Comparison of ENCODE assay signal across 9 cellular contexts in genomic region chr6:91276315-91276714, GRCh38.
DNase-seq lines count a peak whose midpoint lies in the region; ATAC-seq, FAIRE-seq and TF ChIP-seq lines count a peak whose summit lies in the region.
"Had no signal": no experiment of that assay in that cellular context is flagged by ENCODE, and none has a peak within 500 bp of the region (broad histone marks: within the 10 kb centered on the region; RNA-seq: fewer than 3 reads in every experiment).

No MANE protein-coding gene starts in this region.

- no peaks in the 10 kb centered on the region for H3K79me2 ChIP-seq in GM12878 (ENCODE audit: control insufficient read depth, insufficient read depth, low read length)

- H3K9me3 ChIP-seq in GM12878 (replicated peaks; ENCODE audit: control insufficient read depth, insufficient read depth, low read length): no peaks in the 10 kb centered on the region; the same call in 2 of the 3 replicates

- H3K27me3 ChIP-seq in GM12878 (replicated peaks in 1 of 2; ENCODE audit: control insufficient read depth in 2 of 2, insufficient read depth in 2 of 2, low read length in 1 of 2): no peaks in the 10 kb centered on the region

- no peak for FAIRE-seq in GM12878 (lab: Jason Lieb, UNC)
- FAIRE-seq: colon had no signal

- no peak overlapping the region for H3K9ac ChIP-seq in GM12878 (ENCODE audit: control insufficient read depth, insufficient read depth, low read length)

- no peak overlapping the region for H3K4me3 ChIP-seq in GM12878

- no peak overlapping the region for H2AFZ ChIP-seq in GM12878 (ENCODE audit: control insufficient read depth, low read depth, low read length)

- 18% methylated on average over 2 of the region's 2 CpGs for WGBS in GM12878 (ENCODE audit: insufficient coverage, insufficient replicate concordance, low lambda C conversion rate, missing lambda C conversion rate)

- peak; percentile 78 for ATAC-seq in GM19043 (IDR thresholded peaks at IDR 0.05; ENCODE audit: low read depth, unreplicated experiment)
- peak; percentile 86 for ATAC-seq in GM12878

- SMC1A ChIA-PET in GM12878 (lab: Charles Lee; ENCODE audit: uncharacterized antibody, unreplicated experiment): interaction anchor here (0.5 to 2.1 kb wide), 5 partner anchors 137 to 455 kb away, joined by 3 to 9 read pairs (median 3); no protein-coding TSS in a partner anchor

- POLR2A ChIA-PET in GM12878 (lab: Charles Lee): no interaction called here

- no peak overlapping the region for H3K27ac ChIP-seq in GM12878 (ENCODE audit: control insufficient read depth, insufficient read depth)

- RAD21 ChIA-PET in GM12878 (lab: Charles Lee; ENCODE audit: unreplicated experiment): interaction anchor here (0.8 to 1.5 kb wide), 2 partner anchors 193 to 336 kb away, joined by 3 to 4 read pairs; no protein-coding TSS in a partner anchor

- no peak for TF ChIP-seq EP300 in GM12878 (IDR thresholded peaks at IDR 0.05; ENCODE audit: borderline replicate concordance in 1 of 2, control insufficient read depth in 1 of 2, low read depth in 2 of 2, low read length in 2 of 2)

- no peak for TF ChIP-seq POLR2A in GM12878 (IDR thresholded peaks at IDR 0.05; ENCODE audit: low read depth, low read length)

- H3K36me3 ChIP-seq in GM12878 (ENCODE audit: control insufficient read depth in 2 of 2, insufficient read depth in 2 of 2, low read length in 1 of 2): no peaks in the 10 kb centered on the region

- H3K4me2 ChIP-seq in GM12878 (ENCODE audit: control insufficient read depth, insufficient read depth): no peak overlapping the region

- H4K20me1 ChIP-seq in GM12878 (ENCODE audit: control insufficient read depth, insufficient read depth): no peaks in the 10 kb centered on the region

- DNase-seq in AG08396 (ENCODE audit: low spot score) (peak; percentile 11), GM12878 (ENCODE audit: low read depth, low spot score) (no peak), AG08395 (ENCODE audit: low spot score) (no peak), cerebellum (ENCODE audit: low spot score) (no peak)
- no peak for DNase-seq in activated CD4-positive, alpha-beta T cell treated with anti-CD3 and anti-CD28 coated beads for 1 hour
- DNase-seq in stimulated activated CD4-positive, alpha-beta T cell treated with anti-CD3 and anti-CD28 coated beads, Interleukin-15, amount 100 ng/mL, for 24 hours: no peak

- BruUV-seq in GM12878 (replicated peaks; lab: Mats Ljungman, UMichigan): no TSS peak

- no peaks in the 10 kb centered on the region for H3K4me1 ChIP-seq in GM12878 (ENCODE audit: control insufficient read depth, insufficient read depth, low read length)

- TF ChIP-seq RAD21 in GM12878 (IDR thresholded peaks at IDR 0.05; ENCODE audit: insufficient read depth, low read depth, low read length): peak; percentile 36; the same call in 1 of the 2 replicates

- intact Hi-C loops in GM12878 (cut with micrococcal nuclease; ENCODE audit: unreplicated experiment): loop anchor here (5.0 kb wide), 2 partner anchors 334 to 1366 kb away; no protein-coding TSS in a partner anchor

- CTCF ChIA-PET in GM12878 (lab: Yijun Ruan, JAX): interaction anchor here (0.6 to 1.6 kb wide), 11 partner anchors 10 to 1304 kb away, joined by 3 to 10 read pairs (median 4); no protein-coding TSS in a partner anchor

- peak; percentile 60 for TF ChIP-seq CTCF in LNCAP (IDR thresholded peaks at IDR 0.05)
- TF ChIP-seq CTCF in GM12878 (IDR thresholded peaks at IDR 0.05 in 2 of 3, conservative IDR thresholded peaks at IDR 0.05 in 1 of 3; ENCODE audit: control insufficient read depth in 2 of 3, extremely low read depth in 1 of 3, insufficient read depth in 1 of 3, low read depth in 3 of 3, low read length in 3 of 3): peak in 2 of 3 experiments; percentile 33 to 47; a peak in 4 of 6 replicates

- in situ Hi-C loops in GM12878 (cut with MboI): no loop called here

TF ChIP-seq in GM12878, 131 proteins besides CTCF, POLR2A, EP300 and RAD21:
- TF ChIP-seq LARP7 (IDR thresholded peaks at IDR 0.05) (no peak), TARDBP (IDR thresholded peaks at IDR 0.05; ENCODE audit: borderline replicate concordance) (no peak), PAX5 (IDR thresholded peaks at IDR 0.05; ENCODE audit: borderline replicate concordance, low read depth, low read length) (no peak), RBBP5 (conservative IDR thresholded peaks at IDR 0.05) (no peak), FOS (IDR thresholded peaks at IDR 0.05; ENCODE audit: borderline replicate concordance, extremely low read depth, insufficient read length) (no peak), EED (IDR thresholded peaks at IDR 0.05; ENCODE audit: low read depth) (no peak), ZSCAN29 (IDR thresholded peaks at IDR 0.05) (no peak), CEBPB (IDR thresholded peaks at IDR 0.05; ENCODE audit: borderline replicate concordance in 1 of 2, low read depth in 2 of 2, low read length in 2 of 2) (no peak), E2F8 (IDR thresholded peaks at IDR 0.05; ENCODE audit: low read depth, partially characterized antibody) (no peak), TCF12 (IDR thresholded peaks at IDR 0.05; ENCODE audit: low read depth, low read length) (no peak), MYC (IDR thresholded peaks at IDR 0.05; ENCODE audit: insufficient read depth, insufficient read length, insufficient replicate concordance, low read length, severe bottlenecking) (no peak), BCLAF1 (IDR thresholded peaks at IDR 0.05) (no peak), IKZF1 (conservative IDR thresholded peaks at IDR 0.05) (no peak), TAF1 (IDR thresholded peaks at IDR 0.05; ENCODE audit: borderline replicate concordance, low read depth, low read length) (no peak)
